Comparison of ENCODE assay signal across 8 cellular contexts in the genomic region with DNA sequence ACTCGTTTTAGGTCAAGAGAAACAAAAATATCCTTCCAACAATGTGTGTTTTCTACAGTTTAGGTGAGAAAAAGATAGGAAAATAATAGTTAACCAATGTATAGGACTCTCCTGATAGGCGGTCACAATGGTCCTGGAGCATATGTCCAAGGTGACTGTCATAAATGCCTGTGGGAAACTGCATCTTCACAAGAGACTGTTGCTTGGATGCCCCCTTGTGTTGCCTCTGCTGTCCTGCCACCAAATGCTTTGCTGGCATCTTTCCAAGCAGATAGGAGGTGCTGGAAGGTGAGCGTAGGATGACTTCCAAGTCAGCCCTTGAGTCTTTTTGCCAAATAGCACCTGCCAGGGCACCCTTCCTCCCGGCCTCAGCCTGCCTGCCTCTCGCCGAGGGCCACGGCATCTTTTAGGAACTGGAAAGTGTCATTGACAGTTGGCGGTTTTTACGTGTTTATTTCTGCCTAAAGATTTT. TPM values are rescaled to one million over a fixed set of nuclear protein-coding genes. Genes with fewer than 3 reads are reported as not detected.
DNase-seq lines count a peak whose midpoint lies in the region; FAIRE-seq and TF ChIP-seq lines count a peak whose summit lies in the region.

No MANE protein-coding gene starts in this region.

- no peak for FAIRE-seq in GM19239 (lab: Jason Lieb, UNC)

- peak overlapping the region; percentile 83 for H3K27ac Mint-ChIP-seq in activated CD4-positive, alpha-beta memory T cell treated with anti-CD3 and anti-CD28 coated beads for 36 hours
- peak overlapping the region; percentile 52 for H3K27ac Mint-ChIP-seq in endodermal cell
- H3K27ac Mint-ChIP-seq in nephron, result no peak overlapping the region

- CTCF ChIA-PET in activated CD4-positive, alpha-beta memory T cell treated with anti-CD3 and anti-CD28 coated beads for 36 hours (lab: Charles Lee), result interaction anchor here (0.7 to 5.8 kb wide), 9 partner anchors 9 to 627 kb away, joined by 3 to 33 read pairs (median 4); a partner anchor contains a TSS

- H3K4me1 ChIP-seq in endodermal cell (ENCODE audit: control insufficient read depth, insufficient read depth, low read length), result peaks cover 4% of the 10 kb centered on the region

- intact Hi-C loops in activated CD4-positive, alpha-beta memory T cell treated with anti-CD3 and anti-CD28 coated beads for 36 hours (cut with micrococcal nuclease), result loop anchor here (2.0 to 10.0 kb wide), 7 partner anchors 68 to 558 kb away; a partner anchor contains a TSS

- H3K4me3 Mint-ChIP-seq in activated CD4-positive, alpha-beta memory T cell treated with anti-CD3 and anti-CD28 coated beads for 36 hours, result peak overlapping the region; percentile 76
- H3K4me3 Mint-ChIP-seq in endodermal cell (no peak overlapping the region), nephron (no peak overlapping the region)

- no peaks in the 10 kb centered on the region for H3K27me3 ChIP-seq in endodermal cell (ENCODE audit: control insufficient read depth, insufficient read depth, low read length, poor library complexity, severe bottlenecking)

- H3K36me3 ChIP-seq in endodermal cell (ENCODE audit: control insufficient read depth, insufficient read depth, low read length), result peaks cover 31% of the 10 kb centered on the region

- TF ChIP-seq CTCF in endodermal cell (conservative IDR thresholded peaks at IDR 0.05) (peak; percentile 98), nephron (IDR thresholded peaks at IDR 0.05; ENCODE audit: unreplicated experiment in 3 of 3) (peak; percentile 25 to 48 (median 48))

- POLR2A ChIA-PET in activated CD4-positive, alpha-beta memory T cell treated with anti-CD3 and anti-CD28 coated beads for 36 hours (lab: Charles Lee), result interaction anchor here (3.6 kb wide), 1 partner anchor 28 kb away, joined by 17 read pairs; no protein-coding TSS in a partner anchor

- no peak overlapping the region for H3K27ac ChIP-seq in endodermal cell (ENCODE audit: low read depth, low read length)

- peaks cover 51% of the 10 kb centered on the region for H3K4me1 Mint-ChIP-seq in activated CD4-positive, alpha-beta memory T cell treated with anti-CD3 and anti-CD28 coated beads for 36 hours (ENCODE audit: low read depth)
- H3K4me1 Mint-ChIP-seq in endodermal cell (peaks cover 21% of the 10 kb centered on the region), nephron (peaks cover 32% of the 10 kb centered on the region)

- no peaks in the 10 kb centered on the region for H3K9me3 Mint-ChIP-seq in activated CD4-positive, alpha-beta memory T cell treated with anti-CD3 and anti-CD28 coated beads for 36 hours
- H3K9me3 Mint-ChIP-seq in endodermal cell, result peaks cover 3% of the 10 kb centered on the region
- H3K9me3 Mint-ChIP-seq in nephron, result no peaks in the 10 kb centered on the region

- H3K36me3 Mint-ChIP-seq in activated CD4-positive, alpha-beta memory T cell treated with anti-CD3 and anti-CD28 coated beads for 36 hours, result peaks cover 18% of the 10 kb centered on the region
- H3K36me3 Mint-ChIP-seq in endodermal cell (ENCODE audit: low read depth) (peaks cover 48% of the 10 kb centered on the region), nephron (ENCODE audit: low read depth) (peaks cover 26% of the 10 kb centered on the region)

- H3K27me3 Mint-ChIP-seq in activated CD4-positive, alpha-beta memory T cell treated with anti-CD3 and anti-CD28 coated beads for 36 hours, result no peaks in the 10 kb centered on the region
- H3K27me3 Mint-ChIP-seq in endodermal cell (ENCODE audit: insufficient read depth) (no peaks in the 10 kb centered on the region), nephron (ENCODE audit: low read depth) (no peaks in the 10 kb centered on the region)

- 83 to 87% methylated on average over 9 of the region's 9 CpGs for WGBS in endodermal cell (ENCODE audit: insufficient coverage in 1 of 2, insufficient read length in 1 of 2), 2 experiments

- DNase-seq in NCI-H510A treated with DMSO at 0.1 percent for 48 hours (lab: John Stamatoyannopoulos, UW), result peak; percentile 12
- no peak for DNase-seq in NCI-H510A (lab: John Stamatoyannopoulos, UW)
- peak; percentile 6 for DNase-seq in NCI-H2107 treated with DMSO at 0.1 percent for 48 hours (lab: John Stamatoyannopoulos, UW; ENCODE audit: unreplicated experiment)
- DNase-seq in activated CD4-positive, alpha-beta memory T cell treated with anti-CD3 and anti-CD28 coated beads for 36 hours, result peak; percentile 80
- peak; percentile 88 for DNase-seq in endodermal cell
- DNase-seq in HuH-7.5 (ENCODE audit: low spot score), result no peak
- DNase-seq in GM19239 (ENCODE audit: insufficient read length, low spot score), result no peak

- H3K4me3 ChIP-seq in endodermal cell (ENCODE audit: low read length), result no peak overlapping the region

- H3K9ac ChIP-seq in endodermal cell (ENCODE audit: extremely low read depth, low read length, poor library complexity, severe bottlenecking), result no peak overlapping the region

- H3K9me3 ChIP-seq in endodermal cell (ENCODE audit: control insufficient read depth, low read length), result peaks cover 12% of the 10 kb centered on the region

RNA-seq across cellular contexts. Expression of a gene that starts 24.1 kb away (rescaled TPM):
- total RNA-seq in activated CD4-positive, alpha-beta memory T cell treated with anti-CD3 and anti-CD28 coated beads for 36 hours, result 10 to 100 TPM; 64.3 to 71.2 TPM
- 100 to 1,000 TPM; 149 to 161 TPM for total RNA-seq in endodermal cell
- polyA plus RNA-seq in endodermal cell (2013, experiment 1 of 2), result 63.0 TPM
- 66.3 TPM for polyA plus RNA-seq in endodermal cell (2013, experiment 2 of 2)

Comparison
In these comparisons a context has a peak if more than half of its experiments do, and no peak if none do; other contexts are left out.
1. DNase-seq: peak in NCI-H510A treated with DMSO at 0.1 percent for 48 hours (single experiment), NCI-H2107 treated with DMSO at 0.1 percent for 48 hours (single experiment), activated CD4-positive, alpha-beta memory T cell treated with anti-CD3 and anti-CD28 coated beads for 36 hours (single experiment) and endodermal cell (single experiment); none in NCI-H510A (single experiment), HuH-7.5 (single experiment) and GM19239 (single experiment).
2. H3K27ac Mint-ChIP-seq: peak in activated CD4-positive, alpha-beta memory T cell treated with anti-CD3 and anti-CD28 coated beads for 36 hours (single experiment) and endodermal cell (single experiment); none in nephron (0 of 3).